ENCODE assay signal across 17 cellular contexts in genomic region chr18:3651266-3651665, GRCh38.
"Had no signal": no experiment of that assay in that cellular context is flagged by ENCODE, and none has a peak within 500 bp of the region (broad histone marks: within the 10 kb centered on the region; RNA-seq: fewer than 3 reads in every experiment).

No MANE protein-coding gene starts in this region.

- H3K27me3 ChIP-seq: thyroid gland had no signal

- H3K79me2 ChIP-seq: parathyroid adenoma had no signal

- H3K9ac ChIP-seq: parathyroid adenoma had no signal

- H3K9me3 Mint-ChIP-seq: naive thymus-derived CD8-positive, alpha-beta T cell had no signal

- FAIRE-seq: bronchial epithelial cell, keratinocyte had no signal

- ATAC-seq: activated CD4-positive, CD25-positive, alpha-beta regulatory T cell treated with anti-CD3 and anti-CD28 coated beads, Interleukin-2, amount 50 U/mL, for 24 hours; left lobe of liver; naive thymus-derived CD8-positive, alpha-beta T cell; stimulated activated naive B cell treated with anti-CD40 and anti-IgM and Interleukin-4, amounts not matched to agents 10 μg/mL and 1 μg/mL and 100 μg/mL, for 72 hours had no signal

- H3K27me3 Mint-ChIP-seq: naive thymus-derived CD8-positive, alpha-beta T cell had no signal

- H3K27ac ChIP-seq: parathyroid adenoma, thyroid gland had no signal

- DNase-seq: activated CD4-positive, alpha-beta T cell treated with anti-CD3 and anti-CD28 coated beads, Interleukin-2, amount 50 U/mL, for 1 hour; activated CD8-positive, alpha-beta memory T cell treated with anti-CD3 and anti-CD28 coated beads for 24 hours; activated naive CD4-positive, alpha-beta T cell; aorta; hippocampal formation; mammary epithelial cell; naive thymus-derived CD8-positive, alpha-beta T cell; stimulated activated CD4-positive, alpha-beta T cell treated with anti-CD3 and anti-CD28 coated beads, Interleukin-2, amount 100 ng/mL, for 48 hours; stimulated activated naive B cell treated with anti-CD40 and anti-IgM and Interleukin-4, amounts not matched to agents 10 μg/mL and 1 μg/mL and 100 μg/mL, for 72 hours; T-helper 9 cell; thyroid gland had no signal

- H3K4me3 Mint-ChIP-seq: activated T-helper 1 cell treated with anti-CD3 and anti-CD28 coated beads, Interleukin-12 subunit alpha, Interleukin-12 subunit beta, Interleukin-2, Interleukin-4 antibody, amounts not matched to agents 30 ng/mL and 10 ng/mL and 1 ng/mL, durations not matched to agents 14 hours and 24 hours and 36 hours; naive thymus-derived CD8-positive, alpha-beta T cell; stimulated activated naive B cell treated with anti-CD40 and anti-IgM and Interleukin-4, amounts not matched to agents 10 μg/mL and 1 μg/mL and 100 μg/mL, for 72 hours had no signal

- H3K36me3 Mint-ChIP-seq: naive thymus-derived CD8-positive, alpha-beta T cell; stimulated activated naive B cell treated with anti-CD40 and anti-IgM and Interleukin-4, amounts not matched to agents 10 μg/mL and 1 μg/mL and 100 μg/mL, for 72 hours had no signal

- H3K4me3 ChIP-seq: thyroid gland had no signal

- H3K9me3 ChIP-seq: thyroid gland had no signal

- H3K36me3 ChIP-seq: thyroid gland had no signal

- H2AFZ ChIP-seq: parathyroid adenoma had no signal

- H3K27ac Mint-ChIP-seq: naive thymus-derived CD8-positive, alpha-beta T cell; stimulated activated naive B cell treated with anti-CD40 and anti-IgM and Interleukin-4, amounts not matched to agents 10 μg/mL and 1 μg/mL and 100 μg/mL, for 72 hours had no signal

- H3K4me1 ChIP-seq: parathyroid adenoma, thyroid gland had no signal
